1 cellular context compared by ENCODE assay signal in genomic region chrX:71492086-71493065, GRCh38.
A peak's percentile ranks its signal among the peaks of the same experiment; 100 is the strongest.
TF ChIP-seq lines count a peak whose summit lies in the region.

No MANE protein-coding gene starts in this region.

TF ChIP-seq in GM12878, 131 proteins besides CTCF, POLR2A, EP300 and RAD21 (continued from another document):
- TF ChIP-seq ZNF24 (IDR thresholded peaks at IDR 0.05) (no peak), CREM (IDR thresholded peaks at IDR 0.05; ENCODE audit: low read depth) (0 out of 2 replicates have a peak, but pooled peaks have one; percentile 14), BHLHE40 (IDR thresholded peaks at IDR 0.05; ENCODE audit: borderline replicate concordance in 1 of 2, low read depth in 2 of 2, low read length in 1 of 2) (peak in 1 of 2 experiments; percentile 32; a peak in 1 of 4 replicates), CHD4 (IDR thresholded peaks at IDR 0.05) (no peak), NFIC (IDR thresholded peaks at IDR 0.05; ENCODE audit: low read depth, low read length) (no peak), RB1 (IDR thresholded peaks at IDR 0.05; ENCODE audit: borderline replicate concordance) (no peak), CUX1 (IDR thresholded peaks at IDR 0.05; ENCODE audit: insufficient replicate concordance, low read depth, low read length) (no peak), KLF5 (IDR thresholded peaks at IDR 0.05; ENCODE audit: partially characterized antibody) (no peak), MTA3 (IDR thresholded peaks at IDR 0.05; ENCODE audit: borderline replicate concordance, low read length) (no peak), SIN3A (IDR thresholded peaks at IDR 0.05; ENCODE audit: low read depth, low read length) (0 out of 2 replicates have a peak, but pooled peaks have one; percentile 44), ZNF207 (IDR thresholded peaks at IDR 0.05; ENCODE audit: borderline replicate concordance) (no peak), CHD1 (IDR thresholded peaks at IDR 0.05; ENCODE audit: low read depth, low read length) (no peak), NRF1 (conservative IDR thresholded peaks at IDR 0.05; ENCODE audit: low read depth, low read length) (no peak), BRCA1 (IDR thresholded peaks at IDR 0.05; ENCODE audit: low read depth, low read length) (no peak), EZH2 (IDR thresholded peaks at IDR 0.05; ENCODE audit: borderline replicate concordance, control insufficient read depth, low read depth, low read length) (no peak), EED (IDR thresholded peaks at IDR 0.05; ENCODE audit: low read depth) (no peak), IKZF1 (conservative IDR thresholded peaks at IDR 0.05) (0 out of 2 replicates have a peak, but pooled peaks have one; percentile 15), ZBED1 (IDR thresholded peaks at IDR 0.05; ENCODE audit: borderline replicate concordance) (no peak), RUNX3 (IDR thresholded peaks at IDR 0.05; ENCODE audit: low read length) (no peak; the same call in 1 of the 2 replicates), SREBF2 (IDR thresholded peaks at IDR 0.05; ENCODE audit: low read length) (no peak), NR2C1 (IDR thresholded peaks at IDR 0.05) (no peak), ZNF687 (IDR thresholded peaks at IDR 0.05) (0 out of 2 replicates have a peak, but pooled peaks have one; percentile 37), SMC3 (IDR thresholded peaks at IDR 0.05; ENCODE audit: borderline replicate concordance, low read length) (no peak)
- TF ChIP-seq, protein P1, sequence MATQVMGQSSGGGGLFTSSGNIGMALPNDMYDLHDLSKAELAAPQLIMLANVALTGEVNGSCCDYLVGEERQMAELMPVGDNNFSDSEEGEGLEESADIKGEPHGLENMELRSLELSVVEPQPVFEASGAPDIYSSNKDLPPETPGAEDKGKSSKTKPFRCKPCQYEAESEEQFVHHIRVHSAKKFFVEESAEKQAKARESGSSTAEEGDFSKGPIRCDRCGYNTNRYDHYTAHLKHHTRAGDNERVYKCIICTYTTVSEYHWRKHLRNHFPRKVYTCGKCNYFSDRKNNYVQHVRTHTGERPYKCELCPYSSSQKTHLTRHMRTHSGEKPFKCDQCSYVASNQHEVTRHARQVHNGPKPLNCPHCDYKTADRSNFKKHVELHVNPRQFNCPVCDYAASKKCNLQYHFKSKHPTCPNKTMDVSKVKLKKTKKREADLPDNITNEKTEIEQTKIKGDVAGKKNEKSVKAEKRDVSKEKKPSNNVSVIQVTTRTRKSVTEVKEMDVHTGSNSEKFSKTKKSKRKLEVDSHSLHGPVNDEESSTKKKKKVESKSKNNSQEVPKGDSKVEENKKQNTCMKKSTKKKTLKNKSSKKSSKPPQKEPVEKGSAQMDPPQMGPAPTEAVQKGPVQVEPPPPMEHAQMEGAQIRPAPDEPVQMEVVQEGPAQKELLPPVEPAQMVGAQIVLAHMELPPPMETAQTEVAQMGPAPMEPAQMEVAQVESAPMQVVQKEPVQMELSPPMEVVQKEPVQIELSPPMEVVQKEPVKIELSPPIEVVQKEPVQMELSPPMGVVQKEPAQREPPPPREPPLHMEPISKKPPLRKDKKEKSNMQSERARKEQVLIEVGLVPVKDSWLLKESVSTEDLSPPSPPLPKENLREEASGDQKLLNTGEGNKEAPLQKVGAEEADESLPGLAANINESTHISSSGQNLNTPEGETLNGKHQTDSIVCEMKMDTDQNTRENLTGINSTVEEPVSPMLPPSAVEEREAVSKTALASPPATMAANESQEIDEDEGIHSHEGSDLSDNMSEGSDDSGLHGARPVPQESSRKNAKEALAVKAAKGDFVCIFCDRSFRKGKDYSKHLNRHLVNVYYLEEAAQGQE (IDR thresholded peaks at IDR 0.05; ENCODE audit: low read depth, low read length), result no peak
- TF ChIP-seq, protein P2, sequence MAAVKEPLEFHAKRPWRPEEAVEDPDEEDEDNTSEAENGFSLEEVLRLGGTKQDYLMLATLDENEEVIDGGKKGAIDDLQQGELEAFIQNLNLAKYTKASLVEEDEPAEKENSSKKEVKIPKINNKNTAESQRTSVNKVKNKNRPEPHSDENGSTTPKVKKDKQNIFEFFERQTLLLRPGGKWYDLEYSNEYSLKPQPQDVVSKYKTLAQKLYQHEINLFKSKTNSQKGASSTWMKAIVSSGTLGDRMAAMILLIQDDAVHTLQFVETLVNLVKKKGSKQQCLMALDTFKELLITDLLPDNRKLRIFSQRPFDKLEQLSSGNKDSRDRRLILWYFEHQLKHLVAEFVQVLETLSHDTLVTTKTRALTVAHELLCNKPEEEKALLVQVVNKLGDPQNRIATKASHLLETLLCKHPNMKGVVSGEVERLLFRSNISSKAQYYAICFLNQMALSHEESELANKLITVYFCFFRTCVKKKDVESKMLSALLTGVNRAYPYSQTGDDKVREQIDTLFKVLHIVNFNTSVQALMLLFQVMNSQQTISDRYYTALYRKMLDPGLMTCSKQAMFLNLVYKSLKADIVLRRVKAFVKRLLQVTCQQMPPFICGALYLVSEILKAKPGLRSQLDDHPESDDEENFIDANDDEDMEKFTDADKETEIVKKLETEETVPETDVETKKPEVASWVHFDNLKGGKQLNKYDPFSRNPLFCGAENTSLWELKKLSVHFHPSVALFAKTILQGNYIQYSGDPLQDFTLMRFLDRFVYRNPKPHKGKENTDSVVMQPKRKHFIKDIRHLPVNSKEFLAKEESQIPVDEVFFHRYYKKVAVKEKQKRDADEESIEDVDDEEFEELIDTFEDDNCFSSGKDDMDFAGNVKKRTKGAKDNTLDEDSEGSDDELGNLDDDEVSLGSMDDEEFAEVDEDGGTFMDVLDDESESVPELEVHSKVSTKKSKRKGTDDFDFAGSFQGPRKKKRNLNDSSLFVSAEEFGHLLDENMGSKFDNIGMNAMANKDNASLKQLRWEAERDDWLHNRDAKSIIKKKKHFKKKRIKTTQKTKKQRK (IDR thresholded peaks at IDR 0.05; ENCODE audit: low read depth, low read length), result no peak
- TF ChIP-seq, protein P3, sequence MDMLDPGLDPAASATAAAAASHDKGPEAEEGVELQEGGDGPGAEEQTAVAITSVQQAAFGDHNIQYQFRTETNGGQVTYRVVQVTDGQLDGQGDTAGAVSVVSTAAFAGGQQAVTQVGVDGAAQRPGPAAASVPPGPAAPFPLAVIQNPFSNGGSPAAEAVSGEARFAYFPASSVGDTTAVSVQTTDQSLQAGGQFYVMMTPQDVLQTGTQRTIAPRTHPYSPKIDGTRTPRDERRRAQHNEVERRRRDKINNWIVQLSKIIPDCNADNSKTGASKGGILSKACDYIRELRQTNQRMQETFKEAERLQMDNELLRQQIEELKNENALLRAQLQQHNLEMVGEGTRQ (IDR thresholded peaks at IDR 0.05; ENCODE audit: borderline replicate concordance, low read depth, low read length), result no peak
- TF ChIP-seq, protein P4, sequence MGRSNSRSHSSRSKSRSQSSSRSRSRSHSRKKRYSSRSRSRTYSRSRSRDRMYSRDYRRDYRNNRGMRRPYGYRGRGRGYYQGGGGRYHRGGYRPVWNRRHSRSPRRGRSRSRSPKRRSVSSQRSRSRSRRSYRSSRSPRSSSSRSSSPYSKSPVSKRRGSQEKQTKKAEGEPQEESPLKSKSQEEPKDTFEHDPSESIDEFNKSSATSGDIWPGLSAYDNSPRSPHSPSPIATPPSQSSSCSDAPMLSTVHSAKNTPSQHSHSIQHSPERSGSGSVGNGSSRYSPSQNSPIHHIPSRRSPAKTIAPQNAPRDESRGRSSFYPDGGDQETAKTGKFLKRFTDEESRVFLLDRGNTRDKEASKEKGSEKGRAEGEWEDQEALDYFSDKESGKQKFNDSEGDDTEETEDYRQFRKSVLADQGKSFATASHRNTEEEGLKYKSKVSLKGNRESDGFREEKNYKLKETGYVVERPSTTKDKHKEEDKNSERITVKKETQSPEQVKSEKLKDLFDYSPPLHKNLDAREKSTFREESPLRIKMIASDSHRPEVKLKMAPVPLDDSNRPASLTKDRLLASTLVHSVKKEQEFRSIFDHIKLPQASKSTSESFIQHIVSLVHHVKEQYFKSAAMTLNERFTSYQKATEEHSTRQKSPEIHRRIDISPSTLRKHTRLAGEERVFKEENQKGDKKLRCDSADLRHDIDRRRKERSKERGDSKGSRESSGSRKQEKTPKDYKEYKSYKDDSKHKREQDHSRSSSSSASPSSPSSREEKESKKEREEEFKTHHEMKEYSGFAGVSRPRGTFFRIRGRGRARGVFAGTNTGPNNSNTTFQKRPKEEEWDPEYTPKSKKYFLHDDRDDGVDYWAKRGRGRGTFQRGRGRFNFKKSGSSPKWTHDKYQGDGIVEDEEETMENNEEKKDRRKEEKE (IDR thresholded peaks at IDR 0.05), result no peak
